In genomic region chr9:76027426-76027825, GRCh38 we compare ENCODE assay signal across 15 cellular contexts.
DNase-seq lines count a peak whose midpoint lies in the region; ATAC-seq and TF ChIP-seq lines count a peak whose summit lies in the region.
"Had no signal": no experiment of that assay in that cellular context is flagged by ENCODE, and none has a peak within 500 bp of the region (broad histone marks: within the 10 kb centered on the region; RNA-seq: fewer than 3 reads in every experiment).

No MANE protein-coding gene starts in this region.

- H3K27ac Mint-ChIP-seq in natural killer cell treated with Interleukin-12 subunit alpha and Interleukin-12 subunit beta and Interleukin-15 and Interleukin-18, amount 100 ng/mL, for 72 hours, result no peak overlapping the region
- peak overlapping the region in 1 of 2 donors; percentile 6 for H3K27ac Mint-ChIP-seq in natural killer cell

- H3K9me3 ChIP-seq in SJSA1 (replicated peaks) (no peaks in the 10 kb centered on the region), thymus (ENCODE audit: control insufficient read depth) (no peaks in the 10 kb centered on the region)
- H3K9me3 ChIP-seq: gastroesophageal sphincter, MG63, pancreas, SK-N-SH, spleen, suprapubic skin had no signal

- H3K9me3 Mint-ChIP-seq in natural killer cell treated with Interleukin-12 subunit alpha and Interleukin-12 subunit beta and Interleukin-15 and Interleukin-18, amount 100 ng/mL, for 72 hours, result no peaks in the 10 kb centered on the region
- H3K9me3 Mint-ChIP-seq in natural killer cell, result no peaks in the 10 kb centered on the region

- ATAC-seq in natural killer cell treated with Interleukin-12 subunit alpha and Interleukin-12 subunit beta and Interleukin-15 and Interleukin-18, amount 100 ng/mL, for 72 hours, result no peak
- no peak for ATAC-seq in natural killer cell
- no peak for ATAC-seq in GM19023 (IDR thresholded peaks at IDR 0.05; ENCODE audit: unreplicated experiment)
- ATAC-seq: gastroesophageal sphincter, pancreas had no signal

- H3K36me3 Mint-ChIP-seq in natural killer cell treated with Interleukin-12 subunit alpha and Interleukin-12 subunit beta and Interleukin-15 and Interleukin-18, amount 100 ng/mL, for 72 hours, result peaks cover 4% of the 10 kb centered on the region
- H3K36me3 Mint-ChIP-seq in natural killer cell, result peaks cover 7% of the 10 kb centered on the region

- H3K36me3 ChIP-seq in SJSA1 (peaks cover 10% of the 10 kb centered on the region; the same call in 1 of the 2 replicates), thymus (ENCODE audit: control insufficient read depth, insufficient read depth) (peaks cover 10% of the 10 kb centered on the region)
- H3K36me3 ChIP-seq: MG63, pancreas, spleen, suprapubic skin had no signal

- H3K4me3 ChIP-seq in SJSA1 (no peak overlapping the region), thymus (ENCODE audit: low read length) (no peak overlapping the region)
- H3K4me3 ChIP-seq: gastroesophageal sphincter, MG63, pancreas, spleen, suprapubic skin had no signal

- peak overlapping the region; percentile 22 for H3K4me3 Mint-ChIP-seq in natural killer cell treated with Interleukin-12 subunit alpha and Interleukin-12 subunit beta and Interleukin-15 and Interleukin-18, amount 100 ng/mL, for 72 hours
- H3K4me3 Mint-ChIP-seq in natural killer cell, result no peak overlapping the region

- intact Hi-C loops in natural killer cell (cut with micrococcal nuclease), result no loop called here

- H3K27ac ChIP-seq in SJSA1 (peak overlapping the region; percentile 57), thymus (ENCODE audit: low read depth) (peak overlapping the region; percentile 75)
- H3K27ac ChIP-seq: gastroesophageal sphincter, pancreas, spleen, suprapubic skin had no signal

- TF ChIP-seq CTCF in natural killer cell (IDR thresholded peaks at IDR 0.05), result no peak

- peaks cover 19 to 21% of the 10 kb centered on the region in 2 donors for H3K4me1 Mint-ChIP-seq in natural killer cell treated with Interleukin-12 subunit alpha and Interleukin-12 subunit beta and Interleukin-15 and Interleukin-18, amount 100 ng/mL, for 72 hours (ENCODE audit: low read depth in 2 of 2)
- H3K4me1 Mint-ChIP-seq in natural killer cell, result peaks cover 27 to 33% of the 10 kb centered on the region in 2 donors

- no peak for DNase-seq in natural killer cell treated with Interleukin-12 subunit alpha and Interleukin-12 subunit beta and Interleukin-15 and Interleukin-18, amount 100 ng/mL, for 72 hours (ENCODE audit: low spot score)
- DNase-seq in natural killer cell, result no peak
- DNase-seq in SJSA1 (ENCODE audit: low read depth in 1 of 2, low spot score in 2 of 2), result peak in 1 of 2 experiments; percentile 66
- DNase-seq in astrocyte of the hippocampus (ENCODE audit: low read depth, low spot score), result peak; percentile 75
- no peak for DNase-seq in NOMO-1 (lab: John Stamatoyannopoulos, UW; ENCODE audit: unreplicated experiment in 2 of 2)
- DNase-seq in HPDE6-E6E7 (ENCODE audit: extremely low spot score), result no peak
- DNase-seq: activated T-cell treated with anti-CD3 and anti-CD28 coated beads for 4 hours, MG63, pancreas, SK-N-SH, spleen had no signal

- 18% methylated on average over 5 of the region's 5 CpGs for WGBS in thymus

- H3K27me3 Mint-ChIP-seq in natural killer cell treated with Interleukin-12 subunit alpha and Interleukin-12 subunit beta and Interleukin-15 and Interleukin-18, amount 100 ng/mL, for 72 hours, result no peaks in the 10 kb centered on the region
- H3K27me3 Mint-ChIP-seq in natural killer cell (ENCODE audit: low read depth in 2 of 2), result peaks cover 0 to 2% of the 10 kb centered on the region in 2 donors

- H3K4me1 ChIP-seq in SJSA1 (replicated peaks) (peaks cover 50% of the 10 kb centered on the region), thymus (ENCODE audit: control insufficient read depth, insufficient read depth, low read length) (peaks cover 47% of the 10 kb centered on the region)
- H3K4me1 ChIP-seq: pancreas, suprapubic skin had no signal

- H3K27me3 ChIP-seq in SJSA1 (replicated peaks) (no peaks in the 10 kb centered on the region), thymus (ENCODE audit: control insufficient read depth, insufficient read depth) (no peaks in the 10 kb centered on the region)
- H3K27me3 ChIP-seq: gastroesophageal sphincter, MG63, pancreas, spleen, suprapubic skin had no signal
